In genomic region chr3:75429561-75430220, GRCh38 we compare ENCODE assay signal across 8 cellular contexts.
A peak's percentile ranks its signal among the peaks of the same experiment; 100 is the strongest.
DNase-seq lines count a peak whose midpoint lies in the region; ATAC-seq and TF ChIP-seq lines count a peak whose summit lies in the region.
"Not testable (repeated sequence)": the region's sequence is repeated elsewhere in the genome, so short reads cannot be mapped to it uniquely, and the experiment has no call there.

No MANE protein-coding gene starts in this region.

- not testable (repeated sequence) for H3K9me3 ChIP-seq in MM.1S (replicated peaks; ENCODE audit: insufficient read depth, low read length); psoas muscle; stomach

- not testable (repeated sequence) for TF ChIP-seq POLR2A in stomach (IDR thresholded peaks at IDR 0.05)

- not testable (repeated sequence) for H3K9ac ChIP-seq in MM.1S (ENCODE audit: low read length)

- DNase-seq in Daoy (ENCODE audit: low read depth) (peak; percentile 72), MM.1S (peak; percentile 67), SHP77 (lab: John Stamatoyannopoulos, UW) (peak; percentile 47 to 63), activated T-cell treated with anti-CD3 and anti-CD28 coated beads for 24 hours (ENCODE audit: low read depth) (peak; percentile 68), iPS-NIHi7 (ENCODE audit: extremely low spot score) (peak; percentile 32), psoas muscle (peak; percentile 78), stomach (peak; percentile 80)

- ATAC-seq in psoas muscle = peak in 1 of 4 donors; percentile 65

- H4K20me1 ChIP-seq in MM.1S (ENCODE audit: insufficient read depth, low read length) = not testable (repeated sequence)

- not testable (repeated sequence) for TF ChIP-seq EP300 in stomach (IDR thresholded peaks at IDR 0.05)

- H3K27me3 ChIP-seq in MM.1S (replicated peaks; ENCODE audit: insufficient read depth, low read length); psoas muscle (ENCODE audit: insufficient read depth in 3 of 3, low read length in 2 of 3); stomach: not testable (repeated sequence)

- H3K4me1 Mint-ChIP-seq in dendritic cell treated with granulocyte-macrophage colony-stimulating factor and Interleukin-4, amounts not matched to agents 40 ng/mL and 50 ng/mL, for 4 days (ENCODE audit: low read depth) = peaks cover 28% of the 10 kb centered on the region

- not testable (repeated sequence) for H3K4me2 ChIP-seq in MM.1S (ENCODE audit: low read depth, low read length)

- not testable (repeated sequence) for H3K27me3 Mint-ChIP-seq in dendritic cell treated with granulocyte-macrophage colony-stimulating factor and Interleukin-4, amounts not matched to agents 40 ng/mL and 50 ng/mL, for 4 days

- peak overlapping the region; percentile 55 for H3K27ac Mint-ChIP-seq in dendritic cell treated with granulocyte-macrophage colony-stimulating factor and Interleukin-4, amounts not matched to agents 40 ng/mL and 50 ng/mL, for 4 days

- H3K9me2 ChIP-seq in MM.1S (replicated peaks; ENCODE audit: insufficient read depth, low read length) = not testable (repeated sequence)

- H3K36me3 ChIP-seq in MM.1S (replicated peaks; ENCODE audit: insufficient read depth, low read length) = not testable (repeated sequence)
- H3K36me3 ChIP-seq in psoas muscle (ENCODE audit: insufficient read depth in 1 of 2, low read depth in 1 of 2) = peaks cover 3 to 51% of the 10 kb centered on the region in 2 donors
- peaks cover 17 to 68% (median 57%) of the 10 kb centered on the region in 4 donors for H3K36me3 ChIP-seq in stomach

- not testable (repeated sequence) for H3K9me3 Mint-ChIP-seq in dendritic cell treated with granulocyte-macrophage colony-stimulating factor and Interleukin-4, amounts not matched to agents 40 ng/mL and 50 ng/mL, for 4 days

- TF ChIP-seq CTCF in MM.1S (IDR thresholded peaks at IDR 0.05; ENCODE audit: low read length) = peak; percentile 59
- peak; percentile 82 for TF ChIP-seq CTCF in psoas muscle (IDR thresholded peaks at IDR 0.05)
- TF ChIP-seq CTCF in stomach (IDR thresholded peaks at IDR 0.05) = peak in 5 of 7 experiments; percentile 67 to 80 (median 75)

- peaks cover 58% of the 10 kb centered on the region for H3K36me3 Mint-ChIP-seq in dendritic cell treated with granulocyte-macrophage colony-stimulating factor and Interleukin-4, amounts not matched to agents 40 ng/mL and 50 ng/mL, for 4 days (ENCODE audit: low read depth)

- intact Hi-C loops in dendritic cell treated with granulocyte-macrophage colony-stimulating factor and Interleukin-4, amounts not matched to agents 40 ng/mL and 50 ng/mL, for 4 days (cut with micrococcal nuclease) = loop anchor here (10.0 kb wide), 2 partner anchors 135 to 355 kb away; partner anchors contain the start of gene ZNF717
- intact Hi-C loops in psoas muscle (cut with DNase I) = loop anchor here (5.0 to 10.0 kb wide), 2 partner anchors 132 to 135 kb away; no protein-coding TSS in a partner anchor
- intact Hi-C loops in stomach (cut with DNase I; ENCODE audit: low total_unique reads) = not testable (repeated sequence)

- H3F3A ChIP-seq in MM.1S (ENCODE audit: insufficient read depth, low read length) = not testable (repeated sequence)

- H3K27ac ChIP-seq in MM.1S (ENCODE audit: low read length); stomach: not testable (repeated sequence)
- H3K27ac ChIP-seq in psoas muscle = peak overlapping the region; percentile 61

- H3K4me3 ChIP-seq in MM.1S (ENCODE audit: low read length); psoas muscle; stomach: not testable (repeated sequence)

- not testable (repeated sequence) for H3K79me2 ChIP-seq in MM.1S (ENCODE audit: low read length)

- not testable (repeated sequence) for H3K4me1 ChIP-seq in MM.1S (ENCODE audit: low read length)
- H3K4me1 ChIP-seq in psoas muscle = peaks cover 23% of the 10 kb centered on the region
- peaks cover 7 to 32% (median 22%) of the 10 kb centered on the region in 4 donors for H3K4me1 ChIP-seq in stomach

- WGBS in psoas muscle, 3 donors = 42 to 63% (median 44%) methylated on average over 9 of the region's 9 CpGs
- WGBS in stomach, 5 donors = 54 to 64% (median 58%) methylated on average over 9 of the region's 9 CpGs

- H2AFZ ChIP-seq in MM.1S (ENCODE audit: low read length) = not testable (repeated sequence)

- H3K4me3 Mint-ChIP-seq in dendritic cell treated with granulocyte-macrophage colony-stimulating factor and Interleukin-4, amounts not matched to agents 40 ng/mL and 50 ng/mL, for 4 days = not testable (repeated sequence)
